Comparison of ENCODE assay signal across 9 cellular contexts in the genomic region with DNA sequence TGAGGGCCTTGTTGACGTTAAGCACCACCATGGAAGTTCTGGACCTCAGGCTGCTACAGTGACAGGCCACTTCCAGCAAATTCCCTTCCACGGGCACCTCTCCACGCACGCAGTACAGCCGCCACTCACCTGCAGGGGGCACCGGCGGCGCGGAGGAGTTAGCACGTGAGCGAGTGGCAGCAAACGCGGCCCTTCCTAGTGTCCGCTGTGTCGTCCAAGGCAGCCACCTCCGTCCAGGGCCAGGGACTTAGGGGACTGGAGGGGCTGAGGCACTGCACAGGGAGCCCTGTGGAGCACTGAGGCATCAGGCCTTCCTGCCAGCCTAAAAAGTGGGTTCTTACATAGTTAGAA.
A peak's percentile ranks its signal among the peaks of the same experiment; 100 is the strongest.
DNase-seq lines count a peak whose midpoint lies in the region; ATAC-seq and TF ChIP-seq lines count a peak whose summit lies in the region.
"Had no signal": no experiment of that assay in that cellular context is flagged by ENCODE, and none has a peak within 500 bp of the region (broad histone marks: within the 10 kb centered on the region; RNA-seq: fewer than 3 reads in every experiment).

No MANE protein-coding gene starts in this region.

- H3K4me1 Mint-ChIP-seq in central memory CD8-positive, alpha-beta T cell = peaks cover 3% of the 10 kb centered on the region
- no peaks in the 10 kb centered on the region for H3K4me1 Mint-ChIP-seq in CD4-positive, alpha-beta memory T cell

- no peaks in the 10 kb centered on the region for H3K36me3 ChIP-seq in mucosa of descending colon (ENCODE audit: low read depth)
- peaks cover 25% of the 10 kb centered on the region for H3K36me3 ChIP-seq in CD4-positive, alpha-beta memory T cell (ENCODE audit: insufficient read depth, low read length)

- no peaks in the 10 kb centered on the region for H3K27me3 Mint-ChIP-seq in central memory CD8-positive, alpha-beta T cell
- H3K27me3 Mint-ChIP-seq in CD4-positive, alpha-beta memory T cell = no peaks in the 10 kb centered on the region

- H3K27ac Mint-ChIP-seq in central memory CD8-positive, alpha-beta T cell (ENCODE audit: low read depth) = peak overlapping the region; percentile 25
- H3K27ac Mint-ChIP-seq in CD4-positive, alpha-beta memory T cell = no peak overlapping the region

- intact Hi-C loops in mucosa of descending colon (cut with DNase I, micrococcal nuclease) = no loop called here
- intact Hi-C loops in CD4-positive, alpha-beta memory T cell (cut with micrococcal nuclease) = no loop called here

- no peaks in the 10 kb centered on the region for H3K4me1 ChIP-seq in mucosa of descending colon (ENCODE audit: low read depth)
- no peaks in the 10 kb centered on the region for H3K4me1 ChIP-seq in CD4-positive, alpha-beta memory T cell (ENCODE audit: insufficient read depth, low read length)

- peaks cover 26% of the 10 kb centered on the region for H3K36me3 Mint-ChIP-seq in central memory CD8-positive, alpha-beta T cell (ENCODE audit: insufficient read depth)
- H3K36me3 Mint-ChIP-seq in CD4-positive, alpha-beta memory T cell = peaks cover 68 to 81% of the 10 kb centered on the region in 2 donors

- no peaks in the 10 kb centered on the region for H3K27me3 ChIP-seq in CD4-positive, alpha-beta memory T cell (ENCODE audit: insufficient read depth, low read length)
- H3K27me3 ChIP-seq: body of pancreas had no signal

- DNase-seq in HFF-Myc (ENCODE audit: extremely low read depth, low read depth) = no peak
- no peak for DNase-seq in central memory CD8-positive, alpha-beta T cell (ENCODE audit: low spot score in 2 of 2)
- DNase-seq in mucosa of descending colon = no peak
- no peak for DNase-seq in CD4-positive, alpha-beta memory T cell

- POLR2A ChIA-PET in CD4-positive, alpha-beta memory T cell (lab: Charles Lee; ENCODE audit: partially characterized antibody) = no interaction called here

- no peak for ATAC-seq in central memory CD8-positive, alpha-beta T cell (replicated peaks; ENCODE audit: extremely low read depth, poor library complexity, severe bottlenecking)
- ATAC-seq in mucosa of descending colon (peak; percentile 15), HG02884 (IDR thresholded peaks at IDR 0.05; ENCODE audit: unreplicated experiment) (no peak), HG02885 (IDR thresholded peaks at IDR 0.05; ENCODE audit: poor library complexity, unreplicated experiment) (no peak), HG02763 (IDR thresholded peaks at IDR 0.05; ENCODE audit: unreplicated experiment) (no peak)

- CTCF ChIA-PET in CD4-positive, alpha-beta memory T cell (lab: Charles Lee; ENCODE audit: partially characterized antibody) = interaction anchor here (0.7 kb wide), 1 partner anchor 27 kb away, joined by 3 read pairs; no protein-coding TSS in a partner anchor

- H3K4me3 Mint-ChIP-seq in central memory CD8-positive, alpha-beta T cell = no peak overlapping the region
- no peak overlapping the region for H3K4me3 Mint-ChIP-seq in CD4-positive, alpha-beta memory T cell

- H3K9me3 Mint-ChIP-seq in central memory CD8-positive, alpha-beta T cell = no peaks in the 10 kb centered on the region
- H3K9me3 Mint-ChIP-seq in CD4-positive, alpha-beta memory T cell = peaks cover 0 to 4% (median 0%) of the 10 kb centered on the region in 8 donors

- H3K27ac ChIP-seq in C4-2B = no peak overlapping the region
- no peak overlapping the region for H3K27ac ChIP-seq in CD4-positive, alpha-beta memory T cell (ENCODE audit: low read depth, low read length)

- peak; percentile 64 for TF ChIP-seq CTCF in C4-2B (conservative IDR thresholded peaks at IDR 0.05)
- peak; percentile 49 for TF ChIP-seq CTCF in HFF-Myc (IDR thresholded peaks at IDR 0.05; ENCODE audit: low read depth, low read length, missing control alignments)
- no peak for TF ChIP-seq CTCF in mucosa of descending colon (IDR thresholded peaks at IDR 0.05)

- H3K9me3 ChIP-seq in mucosa of descending colon = no peaks in the 10 kb centered on the region
- H3K9me3 ChIP-seq in CD4-positive, alpha-beta memory T cell (ENCODE audit: control insufficient read depth in 1 of 2, low read length in 2 of 2) = no peaks in the 10 kb centered on the region
- H3K9me3 ChIP-seq: body of pancreas had no signal

- H3K4me3 ChIP-seq in HFF-Myc (replicated peaks; ENCODE audit: low read depth, low read length) (no peak overlapping the region), mucosa of descending colon (no peak overlapping the region)
- H3K4me3 ChIP-seq in CD4-positive, alpha-beta memory T cell (ENCODE audit: low read length in 2 of 2) = no peak overlapping the region
- H3K4me3 ChIP-seq: body of pancreas had no signal
